ENCODE assay signal across 1 cellular context in the genomic region with DNA sequence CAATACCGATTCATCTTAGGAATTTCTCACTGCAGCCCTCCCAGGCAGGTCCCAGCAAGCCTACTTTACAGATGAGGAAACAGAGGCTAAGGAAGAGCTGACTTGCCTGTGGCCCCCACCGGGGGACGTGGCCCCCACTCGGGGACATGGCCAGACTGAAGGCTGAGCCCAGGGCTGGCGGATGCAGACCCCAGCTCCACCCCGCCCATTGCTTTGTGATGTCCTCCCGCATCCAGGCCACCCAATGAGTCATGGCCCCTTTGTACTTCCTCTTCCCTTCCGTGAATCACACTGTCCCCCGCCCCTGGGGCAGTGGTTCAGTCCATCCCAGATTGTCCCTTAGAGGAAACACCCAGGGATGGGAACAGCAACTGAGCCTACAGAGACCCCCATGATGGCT.
TF ChIP-seq lines count a peak whose summit lies in the region.

No MANE protein-coding gene starts in this region.

TF ChIP-seq in HCT116, 20 proteins besides CTCF, POLR2A, EP300 and RAD21 (continued from another document):
- TF ChIP-seq, protein P1, sequence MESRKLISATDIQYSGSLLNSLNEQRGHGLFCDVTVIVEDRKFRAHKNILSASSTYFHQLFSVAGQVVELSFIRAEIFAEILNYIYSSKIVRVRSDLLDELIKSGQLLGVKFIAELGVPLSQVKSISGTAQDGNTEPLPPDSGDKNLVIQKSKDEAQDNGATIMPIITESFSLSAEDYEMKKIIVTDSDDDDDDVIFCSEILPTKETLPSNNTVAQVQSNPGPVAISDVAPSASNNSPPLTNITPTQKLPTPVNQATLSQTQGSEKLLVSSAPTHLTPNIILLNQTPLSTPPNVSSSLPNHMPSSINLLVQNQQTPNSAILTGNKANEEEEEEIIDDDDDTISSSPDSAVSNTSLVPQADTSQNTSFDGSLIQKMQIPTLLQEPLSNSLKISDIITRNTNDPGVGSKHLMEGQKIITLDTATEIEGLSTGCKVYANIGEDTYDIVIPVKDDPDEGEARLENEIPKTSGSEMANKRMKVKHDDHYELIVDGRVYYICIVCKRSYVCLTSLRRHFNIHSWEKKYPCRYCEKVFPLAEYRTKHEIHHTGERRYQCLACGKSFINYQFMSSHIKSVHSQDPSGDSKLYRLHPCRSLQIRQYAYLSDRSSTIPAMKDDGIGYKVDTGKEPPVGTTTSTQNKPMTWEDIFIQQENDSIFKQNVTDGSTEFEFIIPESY (IDR thresholded peaks at IDR 0.05; ENCODE audit: extremely low read depth, insufficient replicate concordance, low read length), result peak; percentile 29
- TF ChIP-seq YY1 (IDR thresholded peaks at IDR 0.05; ENCODE audit: extremely low read depth, insufficient replicate concordance, low read depth, low read length), result peak; percentile 42
- no peak for TF ChIP-seq ATF3 (IDR thresholded peaks at IDR 0.05)
- TF ChIP-seq FOSL1 (IDR thresholded peaks at IDR 0.05; ENCODE audit: low read depth), result peak; percentile 93
- no peak for TF ChIP-seq SIN3A (IDR thresholded peaks at IDR 0.05; ENCODE audit: low read depth)
- TF ChIP-seq EGR1 (IDR thresholded peaks at IDR 0.05; ENCODE audit: low read depth), result no peak
